ENCODE assay signal across 26 cellular contexts in the genomic region with DNA sequence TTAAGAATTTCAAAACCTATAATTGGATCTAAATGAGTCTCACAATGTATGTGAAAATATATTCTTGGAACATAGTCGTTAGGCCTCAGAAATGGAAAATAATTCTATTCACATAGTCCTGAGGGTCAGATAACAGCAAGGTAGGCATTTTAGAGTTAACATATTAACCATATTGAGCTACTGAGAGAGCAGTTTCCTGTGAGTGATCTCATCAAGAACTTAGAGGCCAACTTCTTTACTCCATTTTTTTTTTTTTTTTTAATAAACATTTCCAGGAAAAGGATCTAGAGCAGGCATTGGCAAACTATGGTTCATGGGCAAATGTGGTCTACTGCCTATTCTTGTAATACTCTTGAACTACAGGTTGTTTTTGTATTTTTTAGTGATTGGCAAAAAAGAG. TPM values are rescaled to one million over a fixed set of nuclear protein-coding genes. Genes with fewer than 3 reads are reported as not detected.
DNase-seq lines count a peak whose midpoint lies in the region; ATAC-seq, FAIRE-seq and TF ChIP-seq lines count a peak whose summit lies in the region.
"Had no signal": no experiment of that assay in that cellular context is flagged by ENCODE, and none has a peak within 500 bp of the region (broad histone marks: within the 10 kb centered on the region; RNA-seq: fewer than 3 reads in every experiment).

No MANE protein-coding gene starts in this region.

- H3K4me1 ChIP-seq in pancreas: peaks cover 0 to 7% (median 0%) of the 10 kb centered on the region in 3 donors
- H3K4me1 ChIP-seq: parathyroid adenoma, thyroid gland had no signal

- no peaks in the 10 kb centered on the region for H3K9me3 ChIP-seq in T-helper 17 cell (ENCODE audit: control insufficient read depth, low read length, poor library complexity, severe bottlenecking)
- no peaks in the 10 kb centered on the region for H3K9me3 ChIP-seq in pancreas
- H3K9me3 ChIP-seq: thyroid gland had no signal

- no peak for TF ChIP-seq CTCF in pancreas (IDR thresholded peaks at IDR 0.05)
- no peak for TF ChIP-seq CTCF in dorsolateral prefrontal cortex (IDR thresholded peaks at IDR 0.05 in 54 of 56, conservative IDR thresholded peaks at IDR 0.05 in 2 of 56; ENCODE audit: low read depth in 1 of 56, partially characterized antibody in 56 of 56)

- peaks cover 0 to 37% (median 20%) of the 10 kb centered on the region in 3 donors for H3K36me3 ChIP-seq in pancreas

- H3K36me3 Mint-ChIP-seq in activated T-cell treated with anti-CD3 and anti-CD28 coated beads, Interleukin-2, amount 50 U/mL, for 24 hours (ENCODE audit: low read depth): peaks cover 85% of the 10 kb centered on the region
- H3K36me3 Mint-ChIP-seq in T-helper 17 cell (ENCODE audit: low read depth): peaks cover 10% of the 10 kb centered on the region
- H3K36me3 Mint-ChIP-seq in effector memory CD8-positive, alpha-beta T cell (ENCODE audit: insufficient read depth): peaks cover 70% of the 10 kb centered on the region

- peak overlapping the region; percentile 39 for H3K27ac Mint-ChIP-seq in activated T-cell treated with anti-CD3 and anti-CD28 coated beads, Interleukin-2, amount 50 U/mL, for 24 hours
- peak overlapping the region; percentile 74 for H3K27ac Mint-ChIP-seq in T-helper 17 cell
- peak overlapping the region; percentile 70 to 83 for H3K27ac Mint-ChIP-seq in effector memory CD8-positive, alpha-beta T cell

- no peak overlapping the region for H3K27ac ChIP-seq in pancreas
- H3K27ac ChIP-seq in dorsolateral prefrontal cortex: no peak overlapping the region
- H3K27ac ChIP-seq: brain microvascular endothelial cell, parathyroid adenoma, thyroid gland had no signal

- no peaks in the 10 kb centered on the region for H3K27me3 Mint-ChIP-seq in activated T-cell treated with anti-CD3 and anti-CD28 coated beads, Interleukin-2, amount 50 U/mL, for 24 hours
- H3K27me3 Mint-ChIP-seq in T-helper 17 cell: no peaks in the 10 kb centered on the region
- H3K27me3 Mint-ChIP-seq in effector memory CD8-positive, alpha-beta T cell: no peaks in the 10 kb centered on the region
- H3K27me3 Mint-ChIP-seq: stimulated activated naive CD8-positive, alpha-beta T cell treated with anti-CD3 and anti-CD28 coated beads, Interleukin-15, Interleukin-2, amounts not matched to agents 100 ng/mL and 50 ng/mL, for 24 hours had no signal

- H3K4me3 ChIP-seq in pancreas (no peak overlapping the region), dorsolateral prefrontal cortex (no peak overlapping the region)
- H3K4me3 ChIP-seq: thyroid gland had no signal

- no peaks in the 10 kb centered on the region for H3K9me3 Mint-ChIP-seq in activated T-cell treated with anti-CD3 and anti-CD28 coated beads, Interleukin-2, amount 50 U/mL, for 24 hours
- H3K9me3 Mint-ChIP-seq in effector memory CD8-positive, alpha-beta T cell: no peaks in the 10 kb centered on the region
- H3K9me3 Mint-ChIP-seq: stimulated activated naive CD8-positive, alpha-beta T cell treated with anti-CD3 and anti-CD28 coated beads, Interleukin-15, Interleukin-2, amounts not matched to agents 100 ng/mL and 50 ng/mL, for 24 hours had no signal

- peaks cover 7% of the 10 kb centered on the region for H3K4me1 Mint-ChIP-seq in activated T-cell treated with anti-CD3 and anti-CD28 coated beads, Interleukin-2, amount 50 U/mL, for 24 hours (ENCODE audit: low read depth)
- H3K4me1 Mint-ChIP-seq in T-helper 17 cell: peaks cover 9% of the 10 kb centered on the region
- peaks cover 0 to 6% of the 10 kb centered on the region in 2 donors for H3K4me1 Mint-ChIP-seq in effector memory CD8-positive, alpha-beta T cell (ENCODE audit: low read depth in 2 of 2)

- WGBS in pancreas, 2 donors: 38 to 47% methylated on average over 1 of the region's 1 CpG

- no peaks in the 10 kb centered on the region for H3K27me3 ChIP-seq in pancreas
- no peaks in the 10 kb centered on the region for H3K27me3 ChIP-seq in dorsolateral prefrontal cortex
- H3K27me3 ChIP-seq: brain microvascular endothelial cell, thyroid gland had no signal

- no peak for ATAC-seq in T-helper 17 cell
- ATAC-seq in effector memory CD8-positive, alpha-beta T cell (replicated peaks): no peak
- ATAC-seq in pancreas: peak in 3 of 4 donors; percentile 36 to 62 (median 54)
- no peak for ATAC-seq in HG02759 (IDR thresholded peaks at IDR 0.05; ENCODE audit: unreplicated experiment)
- ATAC-seq: esophagus mucosa, left ventricle myocardium superior, right cardiac atrium had no signal

- no peak for FAIRE-seq in pancreas (lab: Jason Lieb, UNC)
- FAIRE-seq: GM18507 had no signal

- no peak overlapping the region for H3K4me3 Mint-ChIP-seq in activated T-cell treated with anti-CD3 and anti-CD28 coated beads, Interleukin-2, amount 50 U/mL, for 24 hours
- H3K4me3 Mint-ChIP-seq in T-helper 17 cell: no peak overlapping the region
- H3K4me3 Mint-ChIP-seq in effector memory CD8-positive, alpha-beta T cell: no peak overlapping the region
- H3K4me3 Mint-ChIP-seq: stimulated activated naive CD8-positive, alpha-beta T cell treated with anti-CD3 and anti-CD28 coated beads, Interleukin-15, Interleukin-2, amounts not matched to agents 100 ng/mL and 50 ng/mL, for 24 hours had no signal

- intact Hi-C loops in pancreas (cut with DNase I): no loop called here
- intact Hi-C loops in dorsolateral prefrontal cortex (cut with DNase I): no loop called here

- DNase-seq in activated T-cell treated with anti-CD3 and anti-CD28 coated beads, Interleukin-2, amount 50 U/mL, for 24 hours: no peak
- DNase-seq in activated T-cell treated with anti-CD3 and anti-CD28 coated beads, Interleukin-2, amount 50 U/mL, for 48 hours: no peak
- DNase-seq in T-helper 17 cell: no peak
- DNase-seq in effector memory CD8-positive, alpha-beta T cell: no peak
- no peak for DNase-seq in pancreas
- no peak for DNase-seq in iPS-NIHi11 (ENCODE audit: low spot score)
- no peak for DNase-seq in dorsolateral prefrontal cortex
- DNase-seq: activated T-cell treated with anti-CD3 and anti-CD28 coated beads, Interleukin-2, amount 50 U/mL, for 1 hour; brain microvascular endothelial cell; DMS53; effector memory CD4-positive, alpha-beta T cell; foreskin melanocyte; GDM1; hippocampal formation; left ventricle myocardium superior; NCI-H2171; NCI-H524; NK-92 treated with Interleukin-12 subunit alpha and Interleukin-12 subunit beta, amount 100 ng/mL, for 24 hours; right cardiac atrium; stimulated activated CD4-positive, alpha-beta T cell treated with anti-CD3 and anti-CD28 coated beads, Interleukin-4, amount 100 ng/mL, for 24 hours; thyroid gland had no signal

RNA-seq across cellular contexts. Expression of a gene that starts 26.6 kb away (rescaled TPM):
- 10 to 100 TPM in 1 of 2 donors, 1 to 10 TPM in 1; 8.8 to 17.6 TPM for total RNA-seq in T-helper 17 cell
- 10 to 100 TPM; 34.5 to 43.1 (median 37.7) TPM for total RNA-seq in pancreas
- 100 to 1,000 TPM; 125 to 160 TPM for polyA plus RNA-seq in pancreas
- 10 to 100 TPM; 24.3 to 74.5 (median 50.3) TPM for total RNA-seq in dorsolateral prefrontal cortex

RNA-seq across cellular contexts. Expression of a gene that starts 26.7 kb away (rescaled TPM):
- total RNA-seq in T-helper 17 cell (10 to 100 TPM; 44.9 to 55.8 TPM), pancreas (100 to 1,000 TPM in 4 of 6 donors, 10 to 100 TPM in 2; 77.8 to 153 (median 127) TPM), dorsolateral prefrontal cortex (10 to 100 TPM; 46.3 to 88.8 (median 64.7) TPM)
- 100 to 1,000 TPM in 1 of 2 donors, 10 to 100 TPM in 1; 98.6 to 134 TPM for polyA plus RNA-seq in pancreas

RNA-seq across cellular contexts. Expression of a gene that starts 34.8 kb away (rescaled TPM):
- total RNA-seq in T-helper 17 cell (10 to 100 TPM in 1 of 2 donors, 1 to 10 TPM in 1; 8.7 to 11.8 TPM), pancreas (1 to 10 TPM; 3.0 to 7.1 (median 5.4) TPM), dorsolateral prefrontal cortex (10 to 100 TPM in 8 of 120 experiments, 1 to 10 TPM in 112; 2.1 to 12.7 (median 5.8) TPM)
- polyA plus RNA-seq in pancreas: 10 to 100 TPM; 34.2 to 55.0 TPM

Comparison
In these comparisons a context has a peak if more than half of its experiments do, and no peak if none do; other contexts are left out.
1. ATAC-seq: peak in pancreas (3 of 4); none in T-helper 17 cell (single experiment), effector memory CD8-positive, alpha-beta T cell (single experiment) and HG02759 (single experiment).
2. Peak in every context shown above with its lines, with median percentiles within 50 percentile points of each other: H3K27ac Mint-ChIP-seq.